In the genomic region with DNA sequence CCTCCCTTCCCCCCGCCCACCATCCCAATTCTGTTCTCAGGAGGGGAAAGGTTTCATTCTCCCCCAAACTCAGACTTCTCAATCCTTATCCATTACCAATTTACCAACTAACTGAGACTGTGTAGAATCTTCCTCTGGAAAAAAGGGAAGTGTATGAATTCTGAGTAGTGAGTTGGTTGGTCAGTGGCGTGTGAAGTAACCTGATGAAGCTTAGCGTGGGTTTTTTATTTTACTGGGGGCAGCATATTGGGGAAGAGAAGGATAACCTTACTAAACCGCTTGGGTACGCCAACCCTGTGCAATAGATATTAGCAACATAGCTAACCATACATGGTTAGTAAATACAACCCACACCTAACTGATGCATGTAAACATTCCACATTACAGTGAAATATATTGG, we compare ENCODE assay signal across 15 cellular contexts. TPM values are rescaled to one million over a fixed set of nuclear protein-coding genes. Genes with fewer than 3 reads are reported as not detected.
A peak's percentile ranks its signal among the peaks of the same experiment; 100 is the strongest.
DNase-seq lines count a peak whose midpoint lies in the region; ATAC-seq lines count a peak whose summit lies in the region.
"Had no signal": no experiment of that assay in that cellular context is flagged by ENCODE, and none has a peak within 500 bp of the region (broad histone marks: within the 10 kb centered on the region; RNA-seq: fewer than 3 reads in every experiment).

No MANE protein-coding gene starts in this region.

- peaks cover 15% of the 10 kb centered on the region for H3K4me1 ChIP-seq in neuron (ENCODE audit: insufficient read depth, low read length)

- ATAC-seq in activated T-cell treated with anti-CD3 and anti-CD28 coated beads, Interleukin-2, amount 50 U/mL, for 4 hours: no peak
- no peak for ATAC-seq in activated T-cell treated with anti-CD3 and anti-CD28 coated beads, Interleukin-2, amount 50 U/mL, for 72 hours (replicated peaks in 1 of 2)
- no peak for ATAC-seq in activated naive CD8-positive, alpha-beta T cell treated with anti-CD3 and anti-CD28 coated beads, Interleukin-2, amount 10 ng/mL, durations not matched to agents 7 days and 5 days (ENCODE audit: low read depth)

- H3K9me3 ChIP-seq in neuron (ENCODE audit: low read length): no peaks in the 10 kb centered on the region
- H3K9me3 ChIP-seq: testis had no signal

- H3K4me1 Mint-ChIP-seq in activated T-cell treated with anti-CD3 and anti-CD28 coated beads, Interleukin-2, amount 50 U/mL, for 4 hours (ENCODE audit: low read depth): peaks cover 35% of the 10 kb centered on the region
- H3K4me1 Mint-ChIP-seq in activated T-cell treated with anti-CD3 and anti-CD28 coated beads, Interleukin-2, amount 50 U/mL, for 72 hours (ENCODE audit: low read depth): peaks cover 38% of the 10 kb centered on the region
- H3K4me1 Mint-ChIP-seq in activated naive CD8-positive, alpha-beta T cell treated with anti-CD3 and anti-CD28 coated beads, Interleukin-2, amount 10 ng/mL, durations not matched to agents 7 days and 5 days: peaks cover 36% of the 10 kb centered on the region

- H3K36me3 ChIP-seq in neuron (ENCODE audit: insufficient read depth, low read length): peaks cover 36% of the 10 kb centered on the region

- peak overlapping the region; percentile 43 for H2AFZ ChIP-seq in neuron (ENCODE audit: low read depth, low read length)

- H3K9me3 Mint-ChIP-seq in activated T-cell treated with anti-CD3 and anti-CD28 coated beads, Interleukin-2, amount 50 U/mL, for 4 hours: no peaks in the 10 kb centered on the region
- no peaks in the 10 kb centered on the region for H3K9me3 Mint-ChIP-seq in activated T-cell treated with anti-CD3 and anti-CD28 coated beads, Interleukin-2, amount 50 U/mL, for 72 hours
- no peaks in the 10 kb centered on the region for H3K9me3 Mint-ChIP-seq in activated naive CD8-positive, alpha-beta T cell treated with anti-CD3 and anti-CD28 coated beads, Interleukin-2, amount 10 ng/mL, durations not matched to agents 7 days and 5 days
- H3K9me3 Mint-ChIP-seq: activated CD4-positive, alpha-beta memory T cell treated with anti-CD3 and anti-CD28 coated beads for 36 hours had no signal

- H3K4me3 Mint-ChIP-seq in activated T-cell treated with anti-CD3 and anti-CD28 coated beads, Interleukin-2, amount 50 U/mL, for 4 hours: peak overlapping the region; percentile 77
- H3K4me3 Mint-ChIP-seq in activated T-cell treated with anti-CD3 and anti-CD28 coated beads, Interleukin-2, amount 50 U/mL, for 72 hours: no peak overlapping the region
- H3K4me3 Mint-ChIP-seq in activated naive CD8-positive, alpha-beta T cell treated with anti-CD3 and anti-CD28 coated beads, Interleukin-2, amount 10 ng/mL, durations not matched to agents 7 days and 5 days: peak overlapping the region; percentile 87

- no peaks in the 10 kb centered on the region for H3K27me3 ChIP-seq in neuron (ENCODE audit: insufficient read depth, low read length)
- H3K27me3 ChIP-seq: testis had no signal

- H3K27me3 Mint-ChIP-seq in activated T-cell treated with anti-CD3 and anti-CD28 coated beads, Interleukin-2, amount 50 U/mL, for 4 hours (ENCODE audit: low read depth): no peaks in the 10 kb centered on the region
- H3K27me3 Mint-ChIP-seq in activated T-cell treated with anti-CD3 and anti-CD28 coated beads, Interleukin-2, amount 50 U/mL, for 72 hours (ENCODE audit: low read depth): no peaks in the 10 kb centered on the region
- H3K27me3 Mint-ChIP-seq in activated naive CD8-positive, alpha-beta T cell treated with anti-CD3 and anti-CD28 coated beads, Interleukin-2, amount 10 ng/mL, durations not matched to agents 7 days and 5 days: no peaks in the 10 kb centered on the region
- H3K27me3 Mint-ChIP-seq: activated CD4-positive, alpha-beta memory T cell treated with anti-CD3 and anti-CD28 coated beads for 36 hours had no signal

- DNase-seq in activated T-cell treated with anti-CD3 and anti-CD28 coated beads, Interleukin-2, amount 50 U/mL, for 4 hours: no peak
- DNase-seq in activated T-cell treated with anti-CD3 and anti-CD28 coated beads, Interleukin-2, amount 50 U/mL, for 72 hours: no peak
- DNase-seq in MV-4-11 (lab: John Stamatoyannopoulos, UW) (peak; percentile 61), NCI-H524 treated with DMSO at 0.1 percent for 48 hours (lab: John Stamatoyannopoulos, UW) (no peak), Ammon's horn (ENCODE audit: low spot score) (no peak)
- no peak for DNase-seq in activated naive CD8-positive, alpha-beta T cell treated with anti-CD3 and anti-CD28 coated beads, Interleukin-2, amount 10 ng/mL, durations not matched to agents 7 days and 5 days
- no peak for DNase-seq in NK-92 treated with Interleukin-12 subunit alpha and Interleukin-12 subunit beta, amount 100 ng/mL, for 24 hours (lab: John Stamatoyannopoulos, UW)
- DNase-seq: activated CD4-positive, alpha-beta memory T cell treated with anti-CD3 and anti-CD28 coated beads for 36 hours; activated effector memory CD4-positive, alpha-beta T cell treated with Interleukin-2 at 50 U/mL for 16 hours; effector memory CD4-positive, alpha-beta T cell; mesenchymal stem cell; NCI-H1092; NCI-H446 treated with DMSO at 0.1 percent for 48 hours; testis had no signal

- POLR2A ChIA-PET in activated naive CD8-positive, alpha-beta T cell treated with anti-CD3 and anti-CD28 coated beads, Interleukin-2, amount 10 ng/mL, durations not matched to agents 7 days and 5 days (lab: Charles Lee): interaction anchor here (3.6 kb wide), 1 partner anchor 11 kb away, joined by 108 read pairs; the partner anchor contains the start of genes BRIX1 and RAD1

- peak overlapping the region; percentile 95 for H3K4me3 ChIP-seq in neuron (ENCODE audit: low read length)

- H3K36me3 Mint-ChIP-seq in activated T-cell treated with anti-CD3 and anti-CD28 coated beads, Interleukin-2, amount 50 U/mL, for 4 hours (ENCODE audit: insufficient read depth): peaks cover 19% of the 10 kb centered on the region
- H3K36me3 Mint-ChIP-seq in activated T-cell treated with anti-CD3 and anti-CD28 coated beads, Interleukin-2, amount 50 U/mL, for 72 hours (ENCODE audit: insufficient read depth in 2 of 2): peaks cover 9 to 33% of the 10 kb centered on the region in 2 donors
- H3K36me3 Mint-ChIP-seq in activated naive CD8-positive, alpha-beta T cell treated with anti-CD3 and anti-CD28 coated beads, Interleukin-2, amount 10 ng/mL, durations not matched to agents 7 days and 5 days: peaks cover 17% of the 10 kb centered on the region

- no peak overlapping the region for H3K27ac Mint-ChIP-seq in activated T-cell treated with anti-CD3 and anti-CD28 coated beads, Interleukin-2, amount 50 U/mL, for 72 hours
- H3K27ac Mint-ChIP-seq in activated naive CD8-positive, alpha-beta T cell treated with anti-CD3 and anti-CD28 coated beads, Interleukin-2, amount 10 ng/mL, durations not matched to agents 7 days and 5 days: no peak overlapping the region

RNA-seq across cellular contexts. Expression of gene DNAJC21, which starts 1.1 kb away (rescaled TPM):
- 10 to 100 TPM; 56.3 to 64.0 (median 61.7) TPM for total RNA-seq in activated T-cell treated with anti-CD3 and anti-CD28 coated beads, Interleukin-2, amount 50 U/mL, for 4 hours
- total RNA-seq in activated T-cell treated with anti-CD3 and anti-CD28 coated beads, Interleukin-2, amount 50 U/mL, for 72 hours: 10 to 100 TPM; 64.0 to 77.3 TPM
- total RNA-seq in activated naive CD8-positive, alpha-beta T cell treated with anti-CD3 and anti-CD28 coated beads, Interleukin-2, amount 10 ng/mL, durations not matched to agents 7 days and 5 days: 10 to 100 TPM; 56.7 to 61.0 TPM

RNA-seq across cellular contexts. Expression of gene BRIX1, which starts 12.8 kb away (rescaled TPM):
- total RNA-seq in activated T-cell treated with anti-CD3 and anti-CD28 coated beads, Interleukin-2, amount 50 U/mL, for 4 hours: 100 to 1,000 TPM; 134 to 152 (median 138) TPM
- total RNA-seq in activated T-cell treated with anti-CD3 and anti-CD28 coated beads, Interleukin-2, amount 50 U/mL, for 72 hours: 10 to 100 TPM; 34.7 to 35.7 TPM
- 10 to 100 TPM; 32.9 to 33.9 TPM for total RNA-seq in activated naive CD8-positive, alpha-beta T cell treated with anti-CD3 and anti-CD28 coated beads, Interleukin-2, amount 10 ng/mL, durations not matched to agents 7 days and 5 days

RNA-seq across cellular contexts. Expression of gene RAD1, which starts 13.0 kb away (rescaled TPM):
- 10 to 100 TPM; 45.3 to 50.1 (median 49.6) TPM for total RNA-seq in activated T-cell treated with anti-CD3 and anti-CD28 coated beads, Interleukin-2, amount 50 U/mL, for 4 hours
- 10 to 100 TPM; 36.8 to 43.8 TPM for total RNA-seq in activated T-cell treated with anti-CD3 and anti-CD28 coated beads, Interleukin-2, amount 50 U/mL, for 72 hours
- total RNA-seq in activated naive CD8-positive, alpha-beta T cell treated with anti-CD3 and anti-CD28 coated beads, Interleukin-2, amount 10 ng/mL, durations not matched to agents 7 days and 5 days: 10 to 100 TPM; 27.6 to 30.6 TPM

Comparison
In these comparisons a context has a peak if more than half of its experiments do, and no peak if none do; other contexts are left out.
1. H3K4me3 Mint-ChIP-seq: peak in activated T-cell treated with anti-CD3 and anti-CD28 coated beads, Interleukin-2, amount 50 U/mL, for 4 hours (single experiment) and activated naive CD8-positive, alpha-beta T cell treated with anti-CD3 and anti-CD28 coated beads, Interleukin-2, amount 10 ng/mL, durations not matched to agents 7 days and 5 days (single experiment); none in activated T-cell treated with anti-CD3 and anti-CD28 coated beads, Interleukin-2, amount 50 U/mL, for 72 hours (0 of 2).